9 cellular contexts compared by ENCODE assay signal in genomic region chr10:101030492-101031127, GRCh38. TPM values are rescaled to one million over a fixed set of nuclear protein-coding genes. Genes with fewer than 3 reads are reported as not detected.
DNase-seq lines count a peak whose midpoint lies in the region; ATAC-seq, FAIRE-seq and TF ChIP-seq lines count a peak whose summit lies in the region.
"Had no signal": no experiment of that assay in that cellular context is flagged by ENCODE, and none has a peak within 500 bp of the region (broad histone marks: within the 10 kb centered on the region; RNA-seq: fewer than 3 reads in every experiment).

No MANE protein-coding gene starts in this region.

- H3K9ac ChIP-seq in mucosa of rectum (ENCODE audit: low read depth in 1 of 2, low read length in 2 of 2) = peak overlapping the region in 1 of 2 donors; percentile 79

- TF ChIP-seq CTCF in A549 (IDR thresholded peaks at IDR 0.05) = no peak
- no peak for TF ChIP-seq CTCF in HL-60 (IDR thresholded peaks at IDR 0.05; ENCODE audit: insufficient read depth, low read length)
- TF ChIP-seq CTCF in cardiac fibroblast (IDR thresholded peaks at IDR 0.05; ENCODE audit: low read depth, low read length) = no peak

- H3K4me2 ChIP-seq in A549 = peak overlapping the region; percentile 96

- FAIRE-seq in A549 (lab: Jason Lieb, UNC) = no peak
- FAIRE-seq: RCC 7860 had no signal

- CTCF ChIA-PET in A549 (lab: Yijun Ruan, JAX) = interaction anchor here (1.2 to 59.3 kb wide), 8 partner anchors 10 to 112 kb away, joined by 3 to 2364 read pairs (median 48); partner anchors contain the start of genes KAZALD1, LZTS2 and SEMA4G

- DNase-seq in A549 (ENCODE audit: low read depth in 1 of 2, low spot score in 1 of 2) (no peak), HL-60 (ENCODE audit: low read depth in 1 of 2, low spot score in 1 of 2) (no peak), cardiac fibroblast (ENCODE audit: low read depth in 2 of 2) (no peak), NCI-H446 treated with DMSO at 0.1 percent for 48 hours (lab: John Stamatoyannopoulos, UW) (no peak), OCI-M2 (lab: John Stamatoyannopoulos, UW; ENCODE audit: unreplicated experiment) (no peak)

- no peak for TF ChIP-seq POLR2A in A549 (IDR thresholded peaks at IDR 0.05; ENCODE audit: low read length)

- H3K4me1 ChIP-seq in A549 = peaks cover 27% of the 10 kb centered on the region
- H3K4me1 ChIP-seq in mucosa of rectum (ENCODE audit: control insufficient read depth in 2 of 2, insufficient read depth in 2 of 2, low read length in 2 of 2) = peaks cover 21% of the 10 kb centered on the region in 2 donors

- POLR2A ChIA-PET in A549 (lab: Yijun Ruan, JAX) = interaction anchor here (1.0 to 2.3 kb wide), 6 partner anchors 10 to 36 kb away, joined by 3 to 9 read pairs (median 4); partner anchors contain the start of gene KAZALD1

- no peak for TF ChIP-seq EP300 in A549 (IDR thresholded peaks at IDR 0.05)

- 33% methylated on average over 12 of the region's 25 CpGs for WGBS in A549 (ENCODE audit: missing lambda C conversion rate)

- peaks cover 0 to 3% of the 10 kb centered on the region in 2 donors for H3K36me3 ChIP-seq in mucosa of rectum (ENCODE audit: control insufficient read depth in 2 of 2, insufficient read depth in 2 of 2, low read length in 2 of 2)

- peak in 1 of 2 experiments; percentile 1; a peak in 3 of 6 replicates for ATAC-seq in A549
- ATAC-seq in HG02678 (IDR thresholded peaks at IDR 0.05; ENCODE audit: unreplicated experiment) = no peak
- no peak for ATAC-seq in GM19463 (IDR thresholded peaks at IDR 0.05; ENCODE audit: unreplicated experiment)

- H3K9me3 ChIP-seq in A549 (no peaks in the 10 kb centered on the region), mucosa of rectum (ENCODE audit: control insufficient read depth in 2 of 2, low read length in 2 of 2) (no peaks in the 10 kb centered on the region)

- peak overlapping the region; percentile 21 to 92; a peak in 4 of 6 replicates for H3K27ac ChIP-seq in A549
- no peak overlapping the region for H3K27ac ChIP-seq in HL-60 (replicated peaks)
- H3K27ac ChIP-seq in mucosa of rectum (ENCODE audit: low read depth in 2 of 2, low read length in 2 of 2) = peak overlapping the region in 1 of 2 donors; percentile 78

- no peak for TF ChIP-seq RAD21 in A549 (conservative IDR thresholded peaks at IDR 0.05 in 1 of 2, IDR thresholded peaks at IDR 0.05 in 1 of 2)

- H3K27me3 ChIP-seq in HL-60 (ENCODE audit: insufficient read depth, poor library complexity, severe bottlenecking) (no peaks in the 10 kb centered on the region), mucosa of rectum (ENCODE audit: control insufficient read depth in 2 of 2, insufficient read depth in 2 of 2, low read length in 2 of 2) (peaks cover 0 to 5% of the 10 kb centered on the region in 2 donors)

- H3K4me3 ChIP-seq in A549 = peak overlapping the region; percentile 77
- peak overlapping the region; percentile 74 for H3K4me3 ChIP-seq in HL-60 (replicated peaks; ENCODE audit: insufficient read depth, low read length)
- H3K4me3 ChIP-seq in cardiac fibroblast (replicated peaks in 1 of 2; ENCODE audit: low read depth in 2 of 2, low read length in 2 of 2) = peak overlapping the region; percentile 61 to 77
- H3K4me3 ChIP-seq in mucosa of rectum (ENCODE audit: low read length in 2 of 2) = peak overlapping the region; percentile 74 to 81

TF ChIP-seq in A549, 52 proteins besides CTCF, POLR2A, EP300 and RAD21 (continues in another document):
- TF ChIP-seq MAZ (IDR thresholded peaks at IDR 0.05; ENCODE audit: borderline replicate concordance, low read depth, low read length) (no peak), TFCP2L1 (CRISPR knock-in tag; IDR thresholded peaks at IDR 0.05) (no peak), SREBF2 (IDR thresholded peaks at IDR 0.05) (no peak), KDM5A (IDR thresholded peaks at IDR 0.05) (no peak), CBX8 (IDR thresholded peaks at IDR 0.05) (no peak), ZNF302 (CRISPR knock-in tag; IDR thresholded peaks at IDR 0.05) (no peak), EHF (CRISPR knock-in tag; IDR thresholded peaks at IDR 0.05) (no peak), ZSCAN20 (CRISPR knock-in tag; IDR thresholded peaks at IDR 0.05) (no peak), NPAS2 (CRISPR knock-in tag; IDR thresholded peaks at IDR 0.05; ENCODE audit: borderline replicate concordance) (no peak), RNF2 (IDR thresholded peaks at IDR 0.05; ENCODE audit: borderline replicate concordance, low read depth) (no peak), ZFP36 (IDR thresholded peaks at IDR 0.05; ENCODE audit: borderline replicate concordance, partially characterized antibody) (no peak), HOXA7 (CRISPR knock-in tag; IDR thresholded peaks at IDR 0.05) (no peak), BCL3 (IDR thresholded peaks at IDR 0.05) (no peak), REST (IDR thresholded peaks at IDR 0.05) (no peak), HOXB13 (CRISPR knock-in tag; IDR thresholded peaks at IDR 0.05; ENCODE audit: low read depth) (no peak), JUNB (IDR thresholded peaks at IDR 0.05) (no peak), RFX5 (IDR thresholded peaks at IDR 0.05) (no peak)
- TF ChIP-seq, protein P1, sequence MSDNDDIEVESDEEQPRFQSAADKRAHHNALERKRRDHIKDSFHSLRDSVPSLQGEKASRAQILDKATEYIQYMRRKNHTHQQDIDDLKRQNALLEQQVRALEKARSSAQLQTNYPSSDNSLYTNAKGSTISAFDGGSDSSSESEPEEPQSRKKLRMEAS (IDR thresholded peaks at IDR 0.05) = no peak

RNA-seq across cellular contexts. Expression of gene PDZD7, which starts 0.3 kb away (rescaled TPM):
- polyA plus RNA-seq in A549 (2011; rRNA removed) (0.20 and 0.21 TPM in 2 replicates), A549 (2017; fragmentation: RNase III; extraction: RNeasy Plus Mini Kit Qiagen cat#74134 plus additional on column Dnase treatment) (0.56 to 0.79 TPM (median 0.63 TPM) in 3 replicates)
- 0.94 and 1.1 TPM in 2 replicates for polyA plus RNA-seq in A549 (2012; cell fraction: cytosol; rRNA removed)
- 2.1 and 2.3 TPM in 2 replicates for polyA plus RNA-seq in A549 (2012; cell fraction: nucleus; rRNA removed)
- 0.25 and 0.44 TPM in 2 replicates for polyA minus RNA-seq in A549 (2011; rRNA and poly(A)+ RNA removed)

RNA-seq across cellular contexts. Expression of gene SFXN3, which starts 0.4 kb away (rescaled TPM):
- polyA plus RNA-seq in A549 (2011; rRNA removed) = 33.7 and 42.1 TPM in 2 replicates
- 32.4 and 40.0 TPM in 2 replicates for polyA plus RNA-seq in A549 (2012; cell fraction: cytosol; rRNA removed)
- 97.7 and 113 TPM in 2 replicates for polyA plus RNA-seq in A549 (2012; cell fraction: nucleus; rRNA removed)
- polyA plus RNA-seq in A549 (2017; fragmentation: RNase III; extraction: RNeasy Plus Mini Kit Qiagen cat#74134 plus additional on column Dnase treatment) = 26.3 to 27.6 TPM (median 26.4 TPM) in 3 replicates
- 57.2 and 59.7 TPM in 2 replicates for polyA minus RNA-seq in A549 (2011; rRNA and poly(A)+ RNA removed)

RNA-seq across cellular contexts. Expression of gene LZTS2, which starts 31.0 kb away (rescaled TPM):
- polyA plus RNA-seq in A549 (2011; rRNA removed) (13.8 and 15.7 TPM in 2 replicates), A549 (2017; fragmentation: RNase III; extraction: RNeasy Plus Mini Kit Qiagen cat#74134 plus additional on column Dnase treatment) (23.8 to 35.5 TPM (median 34.0 TPM) in 3 replicates)
- 24.1 and 41.0 TPM in 2 replicates for polyA plus RNA-seq in A549 (2012; cell fraction: cytosol; rRNA removed)
- polyA plus RNA-seq in A549 (2012; cell fraction: nucleus; rRNA removed) = 98.0 and 113 TPM in 2 replicates
- polyA minus RNA-seq in A549 (2011; rRNA and poly(A)+ RNA removed) = 17.2 and 17.9 TPM in 2 replicates

RNA-seq across cellular contexts. Expression of gene KAZALD1, which starts 31.2 kb away (rescaled TPM):
- polyA plus RNA-seq in A549 (2011; rRNA removed) (4.5 and 5.1 TPM in 2 replicates), A549 (2017; fragmentation: RNase III; extraction: RNeasy Plus Mini Kit Qiagen cat#74134 plus additional on column Dnase treatment) (2.5 to 4.3 TPM (median 2.9 TPM) in 3 replicates)
- polyA plus RNA-seq in A549 (2012; cell fraction: cytosol; rRNA removed) = 3.5 and 4.4 TPM in 2 replicates
- polyA plus RNA-seq in A549 (2012; cell fraction: nucleus; rRNA removed) = 5.7 and 6.1 TPM in 2 replicates
- 5.8 and 7.3 TPM in 2 replicates for polyA minus RNA-seq in A549 (2011; rRNA and poly(A)+ RNA removed)

RNA-seq across cellular contexts. Expression of gene TWNK, which starts 43.3 kb away (rescaled TPM):
- polyA plus RNA-seq in A549 (2011; rRNA removed) (21.1 and 26.7 TPM in 2 replicates), A549 (2017; fragmentation: RNase III; extraction: RNeasy Plus Mini Kit Qiagen cat#74134 plus additional on column Dnase treatment) (34.7 to 36.0 TPM (median 35.9 TPM) in 3 replicates)
- 19.5 and 21.8 TPM in 2 replicates for polyA plus RNA-seq in A549 (2012; cell fraction: cytosol; rRNA removed)
- polyA plus RNA-seq in A549 (2012; cell fraction: nucleus; rRNA removed) = 16.0 and 20.8 TPM in 2 replicates
- polyA minus RNA-seq in A549 (2011; rRNA and poly(A)+ RNA removed) = 21.0 and 21.4 TPM in 2 replicates
